Comparison of ENCODE assay signal across 14 cellular contexts in the genomic region with DNA sequence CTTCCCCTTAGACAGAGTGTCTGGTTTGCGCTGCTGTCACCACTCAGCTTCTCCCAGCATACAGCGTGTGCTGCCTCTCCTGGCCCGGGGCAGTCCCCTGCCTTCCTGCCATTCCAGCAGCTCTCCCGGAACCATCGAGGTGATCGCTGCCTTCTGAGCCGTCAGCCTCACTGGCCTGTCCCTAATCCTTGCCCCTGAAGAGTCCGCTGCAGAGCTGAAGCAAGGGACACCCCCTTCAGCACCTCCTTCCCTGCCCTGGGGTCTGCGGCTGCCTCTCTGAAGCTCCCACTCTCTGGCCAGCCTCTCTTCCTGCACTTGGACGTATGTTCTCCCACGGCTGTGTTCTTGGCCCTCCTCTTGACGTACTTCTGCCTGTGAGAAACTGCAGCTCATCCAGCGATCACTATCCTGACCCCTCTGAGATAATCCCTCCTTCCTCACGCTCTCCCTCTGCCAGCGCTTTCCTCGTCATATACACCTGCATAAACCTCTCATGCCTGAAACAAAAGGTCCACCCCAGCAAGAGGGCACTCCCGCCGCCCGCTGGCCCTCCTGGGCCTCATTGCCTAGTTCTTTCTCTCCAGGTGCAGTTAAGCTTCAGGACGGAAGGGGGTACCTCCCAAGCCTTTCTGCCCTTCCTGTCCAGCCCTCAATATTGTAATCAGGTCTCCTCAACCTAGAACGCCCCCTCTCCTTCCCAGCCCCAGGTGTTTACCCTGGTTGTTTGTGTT.
DNase-seq lines count a peak whose midpoint lies in the region; ATAC-seq and TF ChIP-seq lines count a peak whose summit lies in the region.
"Had no signal": no experiment of that assay in that cellular context is flagged by ENCODE, and none has a peak within 500 bp of the region (broad histone marks: within the 10 kb centered on the region; RNA-seq: fewer than 3 reads in every experiment).

No MANE protein-coding gene starts in this region.

- H3K36me3 ChIP-seq in DOHH2 (ENCODE audit: control insufficient read depth, low read length) (peaks cover 34% of the 10 kb centered on the region), WERI-Rb-1 (peaks cover 10% of the 10 kb centered on the region)
- H3K36me3 ChIP-seq in naive thymus-derived CD4-positive, alpha-beta T cell (ENCODE audit: control insufficient read depth in 2 of 3, insufficient read depth in 3 of 3, low read length in 3 of 3): no peaks in the 10 kb centered on the region

- H3K27me3 ChIP-seq in DOHH2 (ENCODE audit: control insufficient read depth, low read length) (no peaks in the 10 kb centered on the region), WERI-Rb-1 (ENCODE audit: insufficient read depth, low read depth, severe bottlenecking) (no peaks in the 10 kb centered on the region)
- H3K27me3 ChIP-seq in naive thymus-derived CD4-positive, alpha-beta T cell (ENCODE audit: control insufficient read depth in 2 of 2, insufficient read depth in 2 of 2, low read length in 2 of 2): no peaks in the 10 kb centered on the region

- H3K4me3 Mint-ChIP-seq in naive thymus-derived CD4-positive, alpha-beta T cell: peak overlapping the region in 8 of 10 donors; percentile 7 to 68 (median 34)
- H3K4me3 Mint-ChIP-seq: stimulated activated memory B cell treated with anti-CD40 and anti-IgM and Interleukin-4, amounts not matched to agents 10 μg/mL and 1 μg/mL and 100 μg/mL, for 72 hours had no signal

- TF ChIP-seq CTCF in DOHH2 (IDR thresholded peaks at IDR 0.05; ENCODE audit: low read depth, low read length, poor library complexity, severe bottlenecking) (no peak), WERI-Rb-1 (IDR thresholded peaks at IDR 0.05; ENCODE audit: low read depth, low read length) (no peak)

- no peaks in the 10 kb centered on the region for H4K20me1 ChIP-seq in DOHH2 (ENCODE audit: control insufficient read depth, insufficient read depth, low read depth, low read length)

- peaks cover 55 to 91% (median 82%) of the 10 kb centered on the region in 7 donors for H3K4me1 Mint-ChIP-seq in naive thymus-derived CD4-positive, alpha-beta T cell

- peak; percentile 57 for DNase-seq in NCI-H748 (lab: John Stamatoyannopoulos, UW; ENCODE audit: unreplicated experiment)
- DNase-seq in NCI-H748 treated with DMSO at 0.1 percent for 48 hours (lab: John Stamatoyannopoulos, UW): no peak
- DNase-seq in WERI-Rb-1: peak; percentile 48
- no peak for DNase-seq in naive thymus-derived CD4-positive, alpha-beta T cell
- DNase-seq in GM03348 (ENCODE audit: low spot score): no peak
- DNase-seq: left colon, MM.1S had no signal

- CTCF ChIA-PET in naive thymus-derived CD4-positive, alpha-beta T cell (lab: Charles Lee): interaction anchor here (1.0 to 2.1 kb wide), 3 partner anchors 10 to 195 kb away, joined by 3 to 5 read pairs (median 4); no protein-coding TSS in a partner anchor

- peaks cover 78% of the 10 kb centered on the region for H3K79me2 ChIP-seq in DOHH2 (ENCODE audit: control insufficient read depth, low read length)

- POLR2A ChIA-PET in naive thymus-derived CD4-positive, alpha-beta T cell (lab: Charles Lee): interaction anchor here (1.3 kb wide), 1 partner anchor 10 kb away, joined by 6 read pairs; no protein-coding TSS in a partner anchor

- intact Hi-C loops in naive thymus-derived CD4-positive, alpha-beta T cell (cut with micrococcal nuclease): no loop called here

- H3K9me2 ChIP-seq in DOHH2 (replicated peaks; ENCODE audit: control insufficient read depth, low read length): no peaks in the 10 kb centered on the region

- H3K36me3 Mint-ChIP-seq in naive thymus-derived CD4-positive, alpha-beta T cell: peaks cover 5 to 34% (median 13%) of the 10 kb centered on the region in 5 donors

- H3K4me2 ChIP-seq in DOHH2 (ENCODE audit: low read length): 0 out of 2 replicates have a peak overlapping the region, but pooled peaks have one; percentile 97
- H3K4me2 ChIP-seq: smooth muscle cell had no signal

- H3K27me3 Mint-ChIP-seq in naive thymus-derived CD4-positive, alpha-beta T cell: no peaks in the 10 kb centered on the region
- H3K27me3 Mint-ChIP-seq: stimulated activated memory B cell treated with anti-CD40 and anti-IgM and Interleukin-4, amounts not matched to agents 10 μg/mL and 1 μg/mL and 100 μg/mL, for 72 hours had no signal

- peak overlapping the region; percentile 26 to 89 (median 81) for H3K27ac Mint-ChIP-seq in naive thymus-derived CD4-positive, alpha-beta T cell
- H3K27ac Mint-ChIP-seq: stimulated activated memory B cell treated with anti-CD40 and anti-IgM and Interleukin-4, amounts not matched to agents 10 μg/mL and 1 μg/mL and 100 μg/mL, for 72 hours had no signal

- H3K9me3 ChIP-seq in DOHH2 (ENCODE audit: control insufficient read depth, insufficient read depth, low read length) (no peaks in the 10 kb centered on the region), WERI-Rb-1 (ENCODE audit: severe bottlenecking) (no peaks in the 10 kb centered on the region)
- no peaks in the 10 kb centered on the region for H3K9me3 ChIP-seq in naive thymus-derived CD4-positive, alpha-beta T cell (ENCODE audit: control insufficient read depth in 2 of 3, low read length in 3 of 3)

- peaks cover 35% of the 10 kb centered on the region for H3F3A ChIP-seq in DOHH2 (ENCODE audit: control insufficient read depth, insufficient read depth)

- peaks cover 0 to 2% (median 0%) of the 10 kb centered on the region in 11 donors for H3K9me3 Mint-ChIP-seq in naive thymus-derived CD4-positive, alpha-beta T cell
- H3K9me3 Mint-ChIP-seq: stimulated activated memory B cell treated with anti-CD40 and anti-IgM and Interleukin-4, amounts not matched to agents 10 μg/mL and 1 μg/mL and 100 μg/mL, for 72 hours had no signal

- H3K27ac ChIP-seq in DOHH2 (ENCODE audit: low read depth, low read length): no peak overlapping the region
- peak overlapping the region; percentile 46 for H3K27ac ChIP-seq in WERI-Rb-1
- H3K27ac ChIP-seq in naive thymus-derived CD4-positive, alpha-beta T cell (ENCODE audit: low read depth, low read length): no peak overlapping the region
- H3K27ac ChIP-seq: parathyroid adenoma had no signal

- peaks cover 88% of the 10 kb centered on the region for H3K4me1 ChIP-seq in DOHH2 (ENCODE audit: control insufficient read depth, low read length)
- peaks cover 8 to 52% of the 10 kb centered on the region in 2 donors for H3K4me1 ChIP-seq in naive thymus-derived CD4-positive, alpha-beta T cell (ENCODE audit: control insufficient read depth in 2 of 2, insufficient read depth in 2 of 2, low read length in 2 of 2)
- H3K4me1 ChIP-seq: parathyroid adenoma had no signal

- H3K4me3 ChIP-seq in DOHH2 (ENCODE audit: low read length) (no peak overlapping the region), WERI-Rb-1 (ENCODE audit: low read depth, low read length) (no peak overlapping the region)
- no peak overlapping the region for H3K4me3 ChIP-seq in naive thymus-derived CD4-positive, alpha-beta T cell (ENCODE audit: low read length)
- H3K4me3 ChIP-seq: GM12878, smooth muscle cell had no signal

- ATAC-seq in naive thymus-derived CD4-positive, alpha-beta T cell: no peak
- ATAC-seq in HG03378 (IDR thresholded peaks at IDR 0.05; ENCODE audit: unreplicated experiment) (no peak), GM19351 (IDR thresholded peaks at IDR 0.05; ENCODE audit: unreplicated experiment) (no peak)
- ATAC-seq: GM12878; left colon; stimulated activated memory B cell treated with anti-CD40 and anti-IgM and Interleukin-4, amounts not matched to agents 10 μg/mL and 1 μg/mL and 100 μg/mL, for 72 hours had no signal

Comparison
In these comparisons a context has a peak if more than half of its experiments do, and no peak if none do; other contexts are left out.
1. DNase-seq: peak in NCI-H748 (single experiment) and WERI-Rb-1 (single experiment); none in NCI-H748 treated with DMSO at 0.1 percent for 48 hours (single experiment), naive thymus-derived CD4-positive, alpha-beta T cell (0 of 9) and GM03348 (single experiment).